ENCODE assay signal across 1 cellular context in genomic region chr13:29654384-29654783, GRCh38.
TF ChIP-seq lines count a peak whose summit lies in the region.

No MANE protein-coding gene starts in this region.

TF ChIP-seq in SK-N-SH treated with all-trans-retinoic acid at 6 μM for 48 hours, 23 proteins besides CTCF, POLR2A, EP300 and RAD21 (continued from another document):
- TF ChIP-seq TSHZ2 (CRISPR knock-in tag; IDR thresholded peaks at IDR 0.05) (no peak), BACH2 (CRISPR knock-in tag; IDR thresholded peaks at IDR 0.05; ENCODE audit: borderline replicate concordance) (no peak), POU6F1 (CRISPR knock-in tag; IDR thresholded peaks at IDR 0.05; ENCODE audit: borderline replicate concordance, low read depth) (no peak), ZFP30 (CRISPR knock-in tag; IDR thresholded peaks at IDR 0.05) (no peak), PPARA (CRISPR knock-in tag; IDR thresholded peaks at IDR 0.05; ENCODE audit: borderline replicate concordance) (no peak), ZC3H10 (CRISPR knock-in tag; IDR thresholded peaks at IDR 0.05) (no peak)
